In genomic region chr17:50931003-50931878, GRCh38 we compare ENCODE assay signal across 1 cellular context.
TF ChIP-seq lines count a peak whose summit lies in the region.

No MANE protein-coding gene starts in this region.

TF ChIP-seq in K562, 482 proteins besides CTCF, POLR2A, EP300 and RAD21 (continued from another document and continues in another):
- TF ChIP-seq PREB (CRISPR knock-in tag; IDR thresholded peaks at IDR 0.05) (no peak), NR4A1 (CRISPR knock-in tag; IDR thresholded peaks at IDR 0.05) (no peak), NR4A1 (tag; IDR thresholded peaks at IDR 0.05) (peak; percentile 59; the same call in 1 of the 2 replicates), DPF2 (IDR thresholded peaks at IDR 0.05) (0 out of 2 replicates have a peak, but pooled peaks have one; percentile 27), RBBP5 (IDR thresholded peaks at IDR 0.05; ENCODE audit: borderline replicate concordance, insufficient read depth, low read length, poor library complexity, severe bottlenecking) (peak; percentile 39), NCOR1 (IDR thresholded peaks at IDR 0.05) (no peak), SMARCA5 (IDR thresholded peaks at IDR 0.05) (no peak), CREB3 (tag; conservative IDR thresholded peaks at IDR 0.05; ENCODE audit: low read depth) (0 out of 2 replicates have a peak, but pooled peaks have one; percentile 42), ATF1 (CRISPR knock-in tag; IDR thresholded peaks at IDR 0.05) (no peak), ATF1 (tag; IDR thresholded peaks at IDR 0.05) (peak; percentile 26; the same call in 1 of the 2 replicates), GATA2 (CRISPR knock-in tag; IDR thresholded peaks at IDR 0.05) (0 out of 2 replicates have a peak, but pooled peaks have one; percentile 20), TEAD1 (CRISPR knock-in tag; IDR thresholded peaks at IDR 0.05) (0 out of 4 replicates have a peak, but pooled peaks of 1 of the 2 experiments have one; percentile 22), ZNF408 (CRISPR knock-in tag; IDR thresholded peaks at IDR 0.05; ENCODE audit: low read depth) (no peak), CEBPG (CRISPR knock-in tag; IDR thresholded peaks at IDR 0.05) (peak; percentile 67), CEBPG (tag; conservative IDR thresholded peaks at IDR 0.05 in 1 of 2, IDR thresholded peaks at IDR 0.05 in 1 of 2) (peak; percentile 88 to 97), AFF4 (CRISPR knock-in tag; IDR thresholded peaks at IDR 0.05) (no peak), ZNF695 (CRISPR knock-in tag; IDR thresholded peaks at IDR 0.05) (no peak), CEBPZ (IDR thresholded peaks at IDR 0.05; ENCODE audit: borderline replicate concordance, low read depth, low read length) (no peak), ATF3 (IDR thresholded peaks at IDR 0.05) (peak; percentile 56; the same call in 1 of the 2 replicates), ATF3 (CRISPR knock-in tag; conservative IDR thresholded peaks at IDR 0.05) (no peak), TFAP4 (CRISPR knock-in tag; IDR thresholded peaks at IDR 0.05; ENCODE audit: borderline replicate concordance) (peak; percentile 49; the same call in 1 of the 2 replicates), PHF8 (IDR thresholded peaks at IDR 0.05; ENCODE audit: borderline replicate concordance, low read length) (peak; percentile 18; the same call in 1 of the 2 replicates), THRB (CRISPR knock-in tag; conservative IDR thresholded peaks at IDR 0.05) (no peak), LARP7 (IDR thresholded peaks at IDR 0.05) (no peak), ZBTB33 (CRISPR knock-in tag; IDR thresholded peaks at IDR 0.05) (0 out of 2 replicates have a peak, but pooled peaks have one; percentile 14), NRF1 (conservative IDR thresholded peaks at IDR 0.05 in 1 of 2, IDR thresholded peaks at IDR 0.05 in 1 of 2) (0 out of 4 replicates have a peak, but pooled peaks have one; percentile 16 to 18), KDM5B (IDR thresholded peaks at IDR 0.05; ENCODE audit: insufficient replicate concordance, low read depth, low read length) (no peak), RBFOX2 (IDR thresholded peaks at IDR 0.05; ENCODE audit: low read depth, low read length) (peak; percentile 64), ELF2 (CRISPR knock-in tag; IDR thresholded peaks at IDR 0.05) (no peak), LEF1 (IDR thresholded peaks at IDR 0.05) (no peak), NFE2L1 (tag; IDR thresholded peaks at IDR 0.05; ENCODE audit: borderline replicate concordance, low read depth) (no peak), RBM25 (IDR thresholded peaks at IDR 0.05; ENCODE audit: low read depth, low read length, severe bottlenecking) (peak; percentile 16), CREB1 (IDR thresholded peaks at IDR 0.05) (0 out of 2 replicates have a peak, but pooled peaks have one; percentile 15), CREB1 (CRISPR knock-in tag; IDR thresholded peaks at IDR 0.05) (peak; percentile 43; the same call in 1 of the 2 replicates), ZNF583 (CRISPR knock-in tag; IDR thresholded peaks at IDR 0.05) (no peak), PKNOX1 (IDR thresholded peaks at IDR 0.05) (no peak), STAT5A (IDR thresholded peaks at IDR 0.05; ENCODE audit: borderline replicate concordance, low read length) (no peak), TSHZ1 (CRISPR knock-in tag; IDR thresholded peaks at IDR 0.05) (no peak), CBFA2T3 (IDR thresholded peaks at IDR 0.05) (peak; percentile 9; the same call in 1 of the 2 replicates), NFATC3 (IDR thresholded peaks at IDR 0.05) (no peak), ETS2 (tag; IDR thresholded peaks at IDR 0.05; ENCODE audit: borderline replicate concordance, poor library complexity, severe bottlenecking) (no peak), ZNF511 (CRISPR knock-in tag; IDR thresholded peaks at IDR 0.05) (0 out of 2 replicates have a peak, but pooled peaks have one; percentile 44), POLR2H (tag; IDR thresholded peaks at IDR 0.05; ENCODE audit: low read depth) (no peak)
